ENCODE assay signal across 1 cellular context in the genomic region with DNA sequence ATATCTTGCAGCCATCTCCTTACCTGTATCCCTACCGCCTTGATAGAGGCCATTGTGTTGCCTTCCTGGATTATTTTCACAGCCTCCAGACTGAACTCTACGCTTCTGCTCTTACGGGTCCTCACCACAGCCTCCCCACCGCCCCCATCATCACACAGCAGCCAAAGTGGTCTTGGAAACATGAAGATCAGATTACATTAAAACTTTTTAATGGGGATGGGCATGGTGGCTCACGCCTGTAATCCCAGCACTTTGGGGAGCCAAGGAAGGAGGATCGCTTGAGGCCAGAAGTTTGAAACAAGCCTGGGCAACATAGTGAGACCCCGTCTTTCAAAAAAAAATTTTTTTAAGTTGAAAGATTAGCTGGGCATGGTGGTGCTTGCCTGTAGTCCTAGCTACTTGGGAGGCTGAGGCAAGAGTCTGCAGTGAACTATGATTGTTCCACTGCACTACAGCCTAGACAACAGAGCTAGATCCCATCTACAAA.
TF ChIP-seq lines count a peak whose summit lies in the region.

No MANE protein-coding gene starts in this region.

TF ChIP-seq in HepG2, 621 proteins besides CTCF, POLR2A, EP300 and RAD21 (continued from another document):
- TF ChIP-seq, protein P1, sequence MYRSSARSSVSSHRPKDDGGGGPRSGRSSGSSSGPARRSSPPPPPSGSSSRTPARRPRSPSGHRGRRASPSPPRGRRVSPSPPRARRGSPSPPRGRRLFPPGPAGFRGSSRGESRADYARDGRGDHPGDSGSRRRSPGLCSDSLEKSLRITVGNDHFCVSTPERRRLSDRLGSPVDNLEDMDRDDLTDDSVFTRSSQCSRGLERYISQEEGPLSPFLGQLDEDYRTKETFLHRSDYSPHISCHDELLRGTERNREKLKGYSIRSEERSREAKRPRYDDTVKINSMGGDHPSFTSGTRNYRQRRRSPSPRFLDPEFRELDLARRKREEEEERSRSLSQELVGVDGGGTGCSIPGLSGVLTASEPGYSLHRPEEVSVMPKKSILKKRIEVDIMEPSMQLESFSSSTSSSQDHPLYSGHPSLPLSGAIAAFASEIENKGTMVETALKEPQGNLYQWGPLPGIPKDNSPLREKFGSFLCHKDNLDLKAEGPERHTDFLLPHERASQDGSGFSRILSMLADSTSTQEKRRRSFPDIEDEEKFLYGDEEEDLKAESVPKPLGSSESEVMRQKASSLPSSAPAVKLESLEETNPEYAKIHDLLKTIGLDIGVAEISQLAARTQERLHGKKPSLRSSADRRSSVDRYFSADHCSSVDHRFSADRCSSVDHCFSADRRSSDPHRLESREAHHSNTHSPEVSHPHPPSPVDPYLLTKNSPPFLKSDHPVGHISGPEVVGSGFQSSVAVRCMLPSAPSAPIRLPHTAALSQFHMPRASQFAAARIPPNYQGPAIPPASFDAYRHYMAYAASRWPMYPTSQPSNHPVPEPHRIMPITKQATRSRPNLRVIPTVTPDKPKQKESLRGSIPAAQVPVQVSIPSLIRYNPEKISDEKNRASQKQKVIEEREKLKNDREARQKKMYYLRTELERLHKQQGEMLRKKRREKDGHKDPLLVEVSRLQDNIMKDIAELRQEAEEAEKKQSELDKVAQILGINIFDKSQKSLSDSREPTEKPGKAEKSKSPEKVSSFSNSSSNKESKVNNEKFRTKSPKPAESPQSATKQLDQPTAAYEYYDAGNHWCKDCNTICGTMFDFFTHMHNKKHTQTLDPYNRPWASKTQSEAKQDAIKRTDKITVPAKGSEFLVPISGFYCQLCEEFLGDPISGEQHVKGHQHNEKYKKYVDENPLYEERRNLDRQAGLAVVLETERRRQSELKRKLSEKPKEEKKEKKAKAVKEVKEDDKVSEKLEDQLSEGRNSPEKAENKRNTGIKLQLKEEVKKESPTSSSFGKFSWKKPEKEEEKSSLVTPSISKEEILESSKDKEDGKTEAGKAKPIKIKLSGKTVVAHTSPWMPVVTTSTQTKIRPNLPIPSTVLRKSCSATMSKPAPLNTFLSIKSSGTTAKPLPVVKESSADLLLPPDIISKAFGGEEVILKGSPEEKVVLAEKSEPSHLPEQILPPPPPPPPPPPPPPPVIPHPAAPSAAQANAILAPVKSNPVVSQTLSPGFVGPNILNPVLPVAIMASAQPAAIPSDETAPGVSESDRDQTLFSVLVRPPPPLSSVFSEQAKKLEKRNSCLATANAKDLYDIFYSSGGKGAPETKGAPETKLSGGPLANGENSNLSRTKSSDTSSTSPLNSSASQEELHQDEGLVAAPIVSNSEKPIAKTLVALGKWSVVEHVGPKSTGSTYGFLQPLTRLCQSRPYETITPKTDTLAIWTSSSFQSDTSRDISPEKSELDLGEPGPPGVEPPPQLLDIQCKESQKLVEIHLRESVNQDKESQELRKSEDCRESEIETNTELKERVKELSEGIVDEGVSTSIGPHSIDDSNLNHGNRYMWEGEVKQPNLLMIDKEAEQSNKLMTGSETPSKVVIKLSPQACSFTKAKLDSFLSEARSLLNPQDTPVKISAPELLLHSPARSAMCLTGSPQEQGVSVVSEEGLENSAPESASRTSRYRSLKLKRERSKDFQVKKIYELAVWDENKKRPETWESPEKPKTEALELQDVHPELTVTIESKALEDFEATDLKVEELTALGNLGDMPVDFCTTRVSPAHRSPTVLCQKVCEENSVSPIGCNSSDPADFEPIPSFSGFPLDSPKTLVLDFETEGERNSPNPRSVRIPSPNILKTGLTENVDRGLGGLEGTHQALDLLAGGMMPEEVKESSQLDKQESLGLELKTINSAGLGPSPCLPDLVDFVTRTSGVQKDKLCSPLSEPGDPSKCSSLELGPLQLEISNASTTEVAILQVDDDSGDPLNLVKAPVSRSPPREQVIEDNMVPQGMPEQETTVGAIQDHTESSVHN (CRISPR knock-in tag; IDR thresholded peaks at IDR 0.05): no peak
- TF ChIP-seq NFRKB (IDR thresholded peaks at IDR 0.05): no peak
- TF ChIP-seq FOXC1 (CRISPR knock-in tag; IDR thresholded peaks at IDR 0.05; ENCODE audit: borderline replicate concordance): no peak
- no peak for TF ChIP-seq SP1 (IDR thresholded peaks at IDR 0.05)
- no peak for TF ChIP-seq SP1 (CRISPR knock-in tag; IDR thresholded peaks at IDR 0.05)
- no peak for TF ChIP-seq THAP11 (CRISPR knock-in tag; IDR thresholded peaks at IDR 0.05)
